ENCODE assay signal across 4 cellular contexts in the genomic region with DNA sequence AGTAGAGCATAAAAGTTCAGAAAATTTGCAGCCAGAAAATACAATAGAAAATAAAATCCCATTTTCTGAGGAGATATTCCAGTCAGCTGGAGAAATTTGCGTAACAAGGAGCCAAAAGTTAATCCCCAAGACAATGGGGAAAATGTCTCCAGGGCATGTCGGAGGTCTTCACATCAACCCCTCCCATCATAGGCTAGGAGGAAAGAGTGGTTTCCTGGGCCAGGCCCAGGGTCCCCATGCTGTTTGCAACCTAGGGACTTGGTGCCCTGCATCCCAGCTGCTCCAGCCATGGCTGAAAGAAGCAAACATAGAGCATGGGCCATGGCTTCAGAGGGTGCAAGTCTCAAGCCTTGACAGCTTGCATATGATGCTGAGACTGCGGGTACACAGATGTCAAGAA.
"Had no signal": no experiment of that assay in that cellular context is flagged by ENCODE, and none has a peak within 500 bp of the region (broad histone marks: within the 10 kb centered on the region; RNA-seq: fewer than 3 reads in every experiment).

No MANE protein-coding gene starts in this region.

- H3K4me3 ChIP-seq: K562 had no signal

- DNase-seq: IMR-90, KBM-7, KG1 had no signal
